ENCODE assay signal across 1 cellular context in the genomic region with DNA sequence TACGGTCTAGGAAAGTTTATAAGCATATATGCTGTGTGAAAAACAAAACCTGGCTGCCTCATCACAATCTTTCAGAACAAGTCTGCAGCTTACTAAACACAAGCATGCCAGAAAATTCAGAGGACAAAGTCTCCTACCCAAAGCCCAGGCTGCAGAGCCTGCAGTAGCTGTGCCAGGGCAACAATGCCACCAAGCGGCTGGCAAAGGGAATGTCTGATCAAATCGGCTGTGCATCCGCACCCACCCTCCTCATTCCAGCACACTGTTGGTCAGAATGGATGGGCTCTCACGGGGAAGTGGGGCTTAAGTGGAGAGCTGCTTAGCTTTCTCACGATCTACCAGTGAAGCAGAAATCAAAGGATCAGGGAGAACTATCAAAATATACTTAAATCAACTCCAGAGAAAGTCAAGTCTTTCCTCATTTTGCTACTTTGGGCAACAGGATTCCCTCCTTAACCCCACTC.
TF ChIP-seq lines count a peak whose summit lies in the region.

No MANE protein-coding gene starts in this region.

TF ChIP-seq in HCT116, 20 proteins besides CTCF, POLR2A, EP300 and RAD21 (continued from another document):
- TF ChIP-seq, protein P1, sequence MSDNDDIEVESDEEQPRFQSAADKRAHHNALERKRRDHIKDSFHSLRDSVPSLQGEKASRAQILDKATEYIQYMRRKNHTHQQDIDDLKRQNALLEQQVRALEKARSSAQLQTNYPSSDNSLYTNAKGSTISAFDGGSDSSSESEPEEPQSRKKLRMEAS (IDR thresholded peaks at IDR 0.05), result no peak
- TF ChIP-seq, protein P2, sequence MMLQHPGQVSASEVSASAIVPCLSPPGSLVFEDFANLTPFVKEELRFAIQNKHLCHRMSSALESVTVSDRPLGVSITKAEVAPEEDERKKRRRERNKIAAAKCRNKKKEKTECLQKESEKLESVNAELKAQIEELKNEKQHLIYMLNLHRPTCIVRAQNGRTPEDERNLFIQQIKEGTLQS (IDR thresholded peaks at IDR 0.05), result no peak
- TF ChIP-seq FOSL1 (IDR thresholded peaks at IDR 0.05; ENCODE audit: low read depth) (no peak), SIN3A (IDR thresholded peaks at IDR 0.05; ENCODE audit: low read depth) (no peak), JUND (IDR thresholded peaks at IDR 0.05) (no peak)
